9 cellular contexts compared by ENCODE assay signal in the genomic region with DNA sequence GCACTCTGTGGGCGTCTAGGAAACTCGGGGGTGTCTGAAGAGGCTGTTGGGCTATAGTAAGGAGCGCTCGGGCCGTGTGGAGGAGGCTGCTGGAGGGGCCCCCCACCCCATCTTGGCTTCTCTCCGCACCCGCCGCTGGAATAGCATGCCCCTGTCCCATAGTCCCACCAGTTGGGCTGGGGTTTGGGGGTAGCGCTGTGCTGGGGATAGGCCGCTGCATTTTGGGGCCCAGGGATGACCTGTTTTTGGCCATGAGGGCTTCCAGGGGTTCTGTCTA. TPM values are rescaled to one million over a fixed set of nuclear protein-coding genes. Genes with fewer than 3 reads are reported as not detected.
A peak's percentile ranks its signal among the peaks of the same experiment; 100 is the strongest.
DNase-seq lines count a peak whose midpoint lies in the region; ATAC-seq and TF ChIP-seq lines count a peak whose summit lies in the region.
"Had no signal": no experiment of that assay in that cellular context is flagged by ENCODE, and none has a peak within 500 bp of the region (broad histone marks: within the 10 kb centered on the region; RNA-seq: fewer than 3 reads in every experiment).

No MANE protein-coding gene starts in this region.

- no peak overlapping the region for H2BK12ac ChIP-seq in neuronal stem cell (ENCODE audit: low read length)

- H3K36me3 Mint-ChIP-seq in CD8-positive, alpha-beta T cell: no peaks in the 10 kb centered on the region
- peaks cover 4% of the 10 kb centered on the region for H3K36me3 Mint-ChIP-seq in effector memory CD8-positive, alpha-beta T cell (ENCODE audit: insufficient read depth)

- no peak overlapping the region for H2BK120ac ChIP-seq in neuronal stem cell (ENCODE audit: low read depth, low read length)

- no peaks in the 10 kb centered on the region for H3K9me3 Mint-ChIP-seq in CD8-positive, alpha-beta T cell
- H3K9me3 Mint-ChIP-seq in effector memory CD8-positive, alpha-beta T cell: no peaks in the 10 kb centered on the region

- H4K8ac ChIP-seq in neuronal stem cell (ENCODE audit: low read depth, low read length): no peak overlapping the region

- POLR2A ChIA-PET in CD8-positive, alpha-beta T cell (lab: Charles Lee): interaction anchor here (1.3 kb wide), 1 partner anchor 14 kb away, joined by 4 read pairs; a partner anchor contains a TSS
- POLR2A ChIA-PET in PC-3 (lab: Charles Lee; ENCODE audit: unreplicated experiment): no interaction called here

- H3K4me2 ChIP-seq in PC-3 (ENCODE audit: low read length): peak overlapping the region; percentile 80
- peak overlapping the region; percentile 98 for H3K4me2 ChIP-seq in neuronal stem cell (ENCODE audit: insufficient read depth, low read length, poor library complexity, severe bottlenecking)

- peaks cover 31% of the 10 kb centered on the region for H3K27me3 Mint-ChIP-seq in CD8-positive, alpha-beta T cell (ENCODE audit: low read depth)
- peaks cover 36 to 43% of the 10 kb centered on the region in 2 donors for H3K27me3 Mint-ChIP-seq in effector memory CD8-positive, alpha-beta T cell

- peaks cover 44% of the 10 kb centered on the region for H3K27me3 ChIP-seq in CD8-positive, alpha-beta T cell (ENCODE audit: insufficient read depth, low read length)
- H3K27me3 ChIP-seq in PC-3 (ENCODE audit: low read length) (peaks cover 44% of the 10 kb centered on the region), neuronal stem cell (ENCODE audit: control insufficient read depth in 3 of 3, insufficient read depth in 3 of 3, low read depth in 1 of 3, low read length in 3 of 3) (peaks cover 30 to 51% (median 37%) of the 10 kb centered on the region in 3 experiments)

- H3K27ac Mint-ChIP-seq in CD8-positive, alpha-beta T cell: no peak overlapping the region
- peak overlapping the region; percentile 14 to 39 for H3K27ac Mint-ChIP-seq in effector memory CD8-positive, alpha-beta T cell

- H3K4me1 ChIP-seq in CD8-positive, alpha-beta T cell (ENCODE audit: insufficient read depth, low read length): peaks cover 51% of the 10 kb centered on the region
- H3K4me1 ChIP-seq in PC-3 (ENCODE audit: insufficient read depth, low read length) (peaks cover 62% of the 10 kb centered on the region), neuronal stem cell (ENCODE audit: control insufficient read depth in 2 of 2, insufficient read depth in 1 of 2, low read depth in 1 of 2, low read length in 2 of 2) (peaks cover 27 to 47% of the 10 kb centered on the region in 2 donors)

- no peak for TF ChIP-seq CTCF in CD8-positive, alpha-beta T cell (IDR thresholded peaks at IDR 0.05)
- TF ChIP-seq CTCF in PC-3 (conservative IDR thresholded peaks at IDR 0.05; ENCODE audit: low read depth, low read length): no peak

- H3K18ac ChIP-seq in neuronal stem cell (ENCODE audit: low read length): peak overlapping the region; percentile 98

- H3K4me3 Mint-ChIP-seq in CD8-positive, alpha-beta T cell: peak overlapping the region; percentile 69
- H3K4me3 Mint-ChIP-seq in effector memory CD8-positive, alpha-beta T cell: peak overlapping the region; percentile 81 to 88

- no CpG with 5 or more reads among the region's 10 CpGs for WGBS in neuronal stem cell (ENCODE audit: extremely low coverage in 2 of 2, insufficient read length in 2 of 2, insufficient replicate concordance in 1 of 2), 2 donors

- no peaks in the 10 kb centered on the region for H3K79me1 ChIP-seq in neuronal stem cell (ENCODE audit: low read depth, low read length)

- peaks cover 36% of the 10 kb centered on the region for H3K4me1 Mint-ChIP-seq in CD8-positive, alpha-beta T cell (ENCODE audit: low read depth)
- peaks cover 23 to 30% of the 10 kb centered on the region in 2 donors for H3K4me1 Mint-ChIP-seq in effector memory CD8-positive, alpha-beta T cell (ENCODE audit: low read depth in 2 of 2)

- BruUV-seq in PC-3 (replicated peaks; lab: Mats Ljungman, UMichigan): no TSS peak

- H3K4ac ChIP-seq in neuronal stem cell (ENCODE audit: low read length): no peak overlapping the region

- peak overlapping the region; percentile 37 for H3K4me3 ChIP-seq in CD8-positive, alpha-beta T cell (ENCODE audit: low read depth, low read length)
- H3K4me3 ChIP-seq in PC-3 (ENCODE audit: low read length) (peak overlapping the region; percentile 71), neuronal stem cell (ENCODE audit: low read length in 2 of 2) (peak overlapping the region; percentile 74 to 88)
- H3K4me3 ChIP-seq: lung had no signal

- no peaks in the 10 kb centered on the region for H3K9me2 ChIP-seq in PC-3 (replicated peaks; ENCODE audit: low read length)

- no peak overlapping the region for H3K14ac ChIP-seq in neuronal stem cell (ENCODE audit: low read length)

- H3K27ac ChIP-seq in CD8-positive, alpha-beta T cell (ENCODE audit: low read depth, low read length): no peak overlapping the region
- H3K27ac ChIP-seq in PC-3 (ENCODE audit: low read length): no peak overlapping the region
- no peak overlapping the region for H3K27ac ChIP-seq in neuronal stem cell (replicated peaks; ENCODE audit: low read length)

- no peak overlapping the region for H3K23ac ChIP-seq in neuronal stem cell (ENCODE audit: low read depth, low read length, poor library complexity)

- CTCF ChIA-PET in CD8-positive, alpha-beta T cell (lab: Charles Lee): interaction anchor here (0.6 to 3.8 kb wide), 8 partner anchors 10 to 600 kb away, joined by 3 to 24 read pairs (median 3); no protein-coding TSS in a partner anchor
- CTCF ChIA-PET in PC-3 (lab: Charles Lee): interaction anchor here (0.6 to 1.0 kb wide), 2 partner anchors 17 to 35 kb away, joined by 3 read pairs; no protein-coding TSS in a partner anchor

- H2BK15ac ChIP-seq in neuronal stem cell (ENCODE audit: low read length): peak overlapping the region; percentile 88

- no peaks in the 10 kb centered on the region for H3K36me3 ChIP-seq in CD8-positive, alpha-beta T cell (ENCODE audit: insufficient read depth, low read length)
- H3K36me3 ChIP-seq in PC-3 (ENCODE audit: low read depth, low read length): no peaks in the 10 kb centered on the region
- no peaks in the 10 kb centered on the region for H3K36me3 ChIP-seq in neuronal stem cell (replicated peaks in 1 of 2; ENCODE audit: control insufficient read depth in 2 of 2, insufficient read depth in 2 of 2, low read length in 2 of 2)

- H2AFZ ChIP-seq in PC-3 (ENCODE audit: low read length) (peak overlapping the region; percentile 80), neuronal stem cell (ENCODE audit: low read length) (peak overlapping the region; percentile 80)

- H3K9ac ChIP-seq in PC-3 (ENCODE audit: low read length): no peak overlapping the region
- H3K9ac ChIP-seq in neuronal stem cell (ENCODE audit: low read depth, low read length, poor library complexity): peak overlapping the region; percentile 93

- no peaks in the 10 kb centered on the region for H3K9me3 ChIP-seq in CD8-positive, alpha-beta T cell (ENCODE audit: low read length)
- H3K9me3 ChIP-seq in PC-3 (ENCODE audit: low read length) (no peaks in the 10 kb centered on the region), neuronal stem cell (replicated peaks in 1 of 2; ENCODE audit: control insufficient read depth in 2 of 2, insufficient read depth in 1 of 2, low read depth in 1 of 2, low read length in 2 of 2) (peaks cover 0 to 2% of the 10 kb centered on the region in 2 donors)

- DNase-seq in CD8-positive, alpha-beta T cell: no peak
- DNase-seq in PC-3 (no peak), neuronal stem cell (ENCODE audit: low spot score) (no peak), mesenteric fat pad (ENCODE audit: low spot score) (no peak), NCI-H748 (lab: John Stamatoyannopoulos, UW; ENCODE audit: unreplicated experiment) (no peak), NOMO-1 treated with DMSO at 0.1 percent for 48 hours (lab: John Stamatoyannopoulos, UW; ENCODE audit: unreplicated experiment) (no peak)
- no peak for DNase-seq in effector memory CD8-positive, alpha-beta T cell

- no peaks in the 10 kb centered on the region for H3K79me2 ChIP-seq in PC-3 (ENCODE audit: low read length)

- peak overlapping the region; percentile 56 for H2BK5ac ChIP-seq in neuronal stem cell (ENCODE audit: low read length)

- H4K91ac ChIP-seq in neuronal stem cell (ENCODE audit: low read depth, low read length, poor library complexity): no peak overlapping the region

- intact Hi-C loops in CD8-positive, alpha-beta T cell (cut with DNase I, micrococcal nuclease): no loop called here
- intact Hi-C loops in PC-3 (cut with micrococcal nuclease): no loop called here

- H3F3A ChIP-seq in PC-3 (ENCODE audit: low read length, unreplicated experiment): no peaks in the 10 kb centered on the region

- peak overlapping the region; percentile 86 for H2AK5ac ChIP-seq in neuronal stem cell (ENCODE audit: low read depth, low read length)

- ATAC-seq in CD8-positive, alpha-beta T cell: peak; percentile 2
- ATAC-seq in PC-3: no peak
- peak; percentile 7 for ATAC-seq in effector memory CD8-positive, alpha-beta T cell (replicated peaks)
- no peak for ATAC-seq in HG03439 (IDR thresholded peaks at IDR 0.05; ENCODE audit: unreplicated experiment)

- no peaks in the 10 kb centered on the region for H4K20me1 ChIP-seq in PC-3 (ENCODE audit: low read length)

RNA-seq across cellular contexts. Expression of a gene that starts 0.5 kb away (rescaled TPM):
- under 1 TPM; 0.46 to 0.69 TPM for total RNA-seq in CD8-positive, alpha-beta T cell
- total RNA-seq in PC-3 (2014; rRNA removed) (16.2 and 23.5 TPM in 2 replicates), mesenteric fat pad (0.58 TPM)
- 15.2 TPM for polyA plus RNA-seq in neuronal stem cell (2013, experiment 1 of 2)
- polyA plus RNA-seq in neuronal stem cell (2013, experiment 2 of 2): 14.6 TPM

RNA-seq across cellular contexts. Expression of a gene that starts 15.6 kb away (rescaled TPM):
- total RNA-seq in CD8-positive, alpha-beta T cell: 1 to 10 TPM; 1.4 to 1.8 TPM
- 36.7 and 37.4 TPM in 2 replicates for total RNA-seq in PC-3 (2014; rRNA removed)
- 24.6 TPM for polyA plus RNA-seq in neuronal stem cell (2013, experiment 1 of 2)
- polyA plus RNA-seq in neuronal stem cell (2013, experiment 2 of 2): 24.2 TPM
- total RNA-seq in mesenteric fat pad: 3.1 TPM

RNA-seq across cellular contexts. Expression of a gene that starts 28.0 kb away (rescaled TPM):
- 10 to 100 TPM; 10.8 to 11.8 TPM for total RNA-seq in CD8-positive, alpha-beta T cell
- total RNA-seq in PC-3 (2014; rRNA removed): 334 and 384 TPM in 2 replicates
- polyA plus RNA-seq in neuronal stem cell (2013, experiment 1 of 2): 32.1 TPM
- 31.7 TPM for polyA plus RNA-seq in neuronal stem cell (2013, experiment 2 of 2)
- total RNA-seq in mesenteric fat pad: 176 TPM

RNA-seq across cellular contexts. Expression of a gene that starts 45.5 kb away (rescaled TPM):
- under 1 TPM in 1 of 2 experiments, not detected in 1; 0.30 TPM for total RNA-seq in CD8-positive, alpha-beta T cell
- total RNA-seq in PC-3 (2014; rRNA removed) (not detected in 2 replicates), mesenteric fat pad (not detected)
- polyA plus RNA-seq in neuronal stem cell (2013, experiment 1 of 2): 0.03 TPM
- 0.06 TPM for polyA plus RNA-seq in neuronal stem cell (2013, experiment 2 of 2)

RNA-seq across cellular contexts. Expression of a gene that starts 45.6 kb away (rescaled TPM):
- total RNA-seq in CD8-positive, alpha-beta T cell: under 1 TPM; 0.52 to 0.61 TPM
- 0.18 and 3.0 TPM in 2 replicates for total RNA-seq in PC-3 (2014; rRNA removed)
- 2.7 TPM for polyA plus RNA-seq in neuronal stem cell (2013, experiment 1 of 2)
- polyA plus RNA-seq in neuronal stem cell (2013, experiment 2 of 2): 2.2 TPM
- 0.87 TPM for total RNA-seq in mesenteric fat pad

Comparison
In these comparisons a context has a peak if more than half of its experiments do, and no peak if none do; other contexts are left out.
1. ATAC-seq: peak in CD8-positive, alpha-beta T cell (single experiment) and effector memory CD8-positive, alpha-beta T cell (single experiment); none in PC-3 (single experiment) and HG03439 (single experiment).
2. RNA of a gene that starts 0.5 kb away (total RNA-seq): 16.2 to 23.5 TPM in PC-3; 0.46 to 0.69 TPM in CD8-positive, alpha-beta T cell and 0.58 TPM in mesenteric fat pad (single experiment); every median in the first group is over 10 times any median in the second.
3. RNA of a gene that starts 28.0 kb away (total RNA-seq): 334 to 384 TPM in PC-3 and 176 TPM in mesenteric fat pad (single experiment); 10.8 to 11.8 TPM in CD8-positive, alpha-beta T cell; every median in the first group is over 10 times any median in the second.
4. Peak in every context shown above with its lines, with median percentiles within 50 percentile points of each other: H3K4me3 ChIP-seq.